Comparison of ENCODE assay signal across 8 cellular contexts in the genomic region with DNA sequence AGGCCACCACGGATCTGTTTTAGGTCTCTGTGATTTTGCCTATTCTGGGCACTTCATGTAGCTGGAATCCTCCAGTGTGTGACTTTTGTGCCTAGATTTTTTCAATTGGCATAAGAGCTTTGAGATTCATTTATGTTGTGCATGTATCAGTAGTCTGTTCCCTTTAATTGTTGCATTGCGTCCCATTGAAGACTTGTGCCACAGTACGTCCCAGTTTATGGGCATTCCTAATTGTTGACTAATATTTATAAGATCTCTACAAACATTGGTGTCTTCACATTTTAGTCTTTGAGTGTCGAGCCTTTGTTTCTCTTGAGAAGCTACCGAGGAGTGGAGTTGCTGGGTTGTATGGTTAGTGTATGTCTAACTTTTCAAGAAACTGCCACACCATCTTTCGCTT. TPM values are rescaled to one million over a fixed set of nuclear protein-coding genes. Genes with fewer than 3 reads are reported as not detected.
DNase-seq lines count a peak whose midpoint lies in the region; ATAC-seq and TF ChIP-seq lines count a peak whose summit lies in the region.

No MANE protein-coding gene starts in this region.

- H3K27me3 Mint-ChIP-seq in CD4-positive, CD25-positive, alpha-beta regulatory T cell = no peaks in the 10 kb centered on the region
- H3K27me3 Mint-ChIP-seq in IgD-negative memory B cell (peaks cover 2% of the 10 kb centered on the region), chondrocyte (ENCODE audit: low read depth) (peaks cover 9% of the 10 kb centered on the region)

- no peaks in the 10 kb centered on the region for H3K36me3 Mint-ChIP-seq in CD4-positive, CD25-positive, alpha-beta regulatory T cell
- H3K36me3 Mint-ChIP-seq in IgD-negative memory B cell (no peaks in the 10 kb centered on the region), chondrocyte (ENCODE audit: low read depth) (no peaks in the 10 kb centered on the region)

- H3K4me2 ChIP-seq in osteoblast (ENCODE audit: insufficient read depth, low read length) = peak overlapping the region; percentile 71

- no peaks in the 10 kb centered on the region for H3K36me3 ChIP-seq in CD4-positive, CD25-positive, alpha-beta regulatory T cell (ENCODE audit: control insufficient read depth, insufficient read depth, low read length)
- H3K36me3 ChIP-seq in osteoblast (ENCODE audit: insufficient read depth, low read length) = no peaks in the 10 kb centered on the region

- peak overlapping the region; percentile 10 to 82 (median 69) for H3K27ac Mint-ChIP-seq in CD4-positive, CD25-positive, alpha-beta regulatory T cell
- H3K27ac Mint-ChIP-seq in IgD-negative memory B cell = no peak overlapping the region
- H3K27ac Mint-ChIP-seq in chondrocyte (ENCODE audit: unreplicated experiment) = no peak overlapping the region

- TF ChIP-seq CTCF in chondrocyte (IDR thresholded peaks at IDR 0.05) = no peak
- TF ChIP-seq CTCF in osteoblast (IDR thresholded peaks at IDR 0.05; ENCODE audit: extremely low read depth, low read depth, low read length) = no peak

- H3K4me1 Mint-ChIP-seq in CD4-positive, CD25-positive, alpha-beta regulatory T cell = peaks cover 5 to 32% (median 18%) of the 10 kb centered on the region in 4 donors
- H3K4me1 Mint-ChIP-seq in IgD-negative memory B cell = peaks cover 10 to 13% (median 13%) of the 10 kb centered on the region in 3 donors
- H3K4me1 Mint-ChIP-seq in chondrocyte (ENCODE audit: low read depth) = peaks cover 20% of the 10 kb centered on the region

- H3K4me1 ChIP-seq in CD4-positive, CD25-positive, alpha-beta regulatory T cell (ENCODE audit: control insufficient read depth, insufficient read depth, low read length, poor library complexity, severe bottlenecking) = peaks cover 9% of the 10 kb centered on the region
- H3K4me1 ChIP-seq in osteoblast (ENCODE audit: insufficient read depth, low read length) = peaks cover 13% of the 10 kb centered on the region

- peak overlapping the region; percentile 70 to 90 (median 88) for H3K4me3 Mint-ChIP-seq in CD4-positive, CD25-positive, alpha-beta regulatory T cell
- peak overlapping the region; percentile 77 to 91 (median 90) for H3K4me3 Mint-ChIP-seq in IgD-negative memory B cell
- peak overlapping the region; percentile 67 for H3K4me3 Mint-ChIP-seq in chondrocyte (ENCODE audit: unreplicated experiment)

- no peaks in the 10 kb centered on the region for H3K9me3 ChIP-seq in CD4-positive, CD25-positive, alpha-beta regulatory T cell (ENCODE audit: control insufficient read depth in 2 of 2, low read length in 2 of 2)
- no peaks in the 10 kb centered on the region for H3K9me3 ChIP-seq in osteoblast (ENCODE audit: low read depth, low read length)

- H2AFZ ChIP-seq in osteoblast (ENCODE audit: low read length) = peak overlapping the region; percentile 64

- H3K9me3 Mint-ChIP-seq in CD4-positive, CD25-positive, alpha-beta regulatory T cell = no peaks in the 10 kb centered on the region
- no peaks in the 10 kb centered on the region for H3K9me3 Mint-ChIP-seq in IgD-negative memory B cell
- H3K9me3 Mint-ChIP-seq in chondrocyte (ENCODE audit: low read depth) = no peaks in the 10 kb centered on the region

- H3K79me2 ChIP-seq in osteoblast (ENCODE audit: insufficient read depth, low read length) = peaks cover 28% of the 10 kb centered on the region

- ATAC-seq in CD4-positive, CD25-positive, alpha-beta regulatory T cell (ENCODE audit: low read depth in 2 of 2) = no peak
- ATAC-seq in GM18861 (IDR thresholded peaks at IDR 0.05; ENCODE audit: unreplicated experiment) (no peak), HG03045 (IDR thresholded peaks at IDR 0.05; ENCODE audit: unreplicated experiment) (no peak)

- H3K27me3 ChIP-seq in CD4-positive, CD25-positive, alpha-beta regulatory T cell (ENCODE audit: control insufficient read depth, insufficient read depth, low read length) = no peaks in the 10 kb centered on the region
- no peaks in the 10 kb centered on the region for H3K27me3 ChIP-seq in osteoblast (ENCODE audit: insufficient read depth, low read length)

- DNase-seq in CD4-positive, CD25-positive, alpha-beta regulatory T cell = no peak
- DNase-seq in chondrocyte (ENCODE audit: low spot score) = no peak
- no peak for DNase-seq in osteoblast (ENCODE audit: insufficient read length, low spot score, missing footprints)
- no peak for DNase-seq in HUDEP-2 (lab: John Stamatoyannopoulos, UW; ENCODE audit: unreplicated experiment in 76 of 76)
- DNase-seq in effector CD4-positive, alpha-beta T cell = no peak

- H3K4me3 ChIP-seq in CD4-positive, CD25-positive, alpha-beta regulatory T cell (ENCODE audit: low read depth, low read length) = peak overlapping the region; percentile 47
- peak overlapping the region; percentile 75 for H3K4me3 ChIP-seq in osteoblast (ENCODE audit: insufficient read depth, low read length)

- H4K20me1 ChIP-seq in osteoblast (ENCODE audit: insufficient read depth, low read length) = peaks cover 2% of the 10 kb centered on the region

- H3K27ac ChIP-seq in CD4-positive, CD25-positive, alpha-beta regulatory T cell (ENCODE audit: insufficient read depth, low read length, poor library complexity, severe bottlenecking) = peak overlapping the region; percentile 41
- H3K27ac ChIP-seq in osteoblast (ENCODE audit: low read depth, low read length) = no peak overlapping the region

RNA-seq across cellular contexts. Expression of a gene that starts 0.7 kb away (rescaled TPM):
- 14.8 TPM for total RNA-seq in CD4-positive, CD25-positive, alpha-beta regulatory T cell
- polyA plus RNA-seq in CD4-positive, CD25-positive, alpha-beta regulatory T cell = 10 to 100 TPM; 33.0 to 40.3 (median 35.6) TPM
- polyA plus RNA-seq in IgD-negative memory B cell = 15.8 TPM
- total RNA-seq in chondrocyte (32.2 to 44.0 TPM (median 32.6 TPM) in 3 replicates), osteoblast (69.5 and 89.6 TPM in 2 replicates)

RNA-seq across cellular contexts. Expression of a gene that starts 33.9 kb away (rescaled TPM):
- 3.6 TPM for total RNA-seq in CD4-positive, CD25-positive, alpha-beta regulatory T cell
- 1 to 10 TPM; 2.1 to 4.2 (median 3.5) TPM for polyA plus RNA-seq in CD4-positive, CD25-positive, alpha-beta regulatory T cell
- 0.95 TPM for polyA plus RNA-seq in IgD-negative memory B cell
- total RNA-seq in chondrocyte = 8.7 to 10.5 TPM (median 9.6 TPM) in 3 replicates
- 4.7 and 8.0 TPM in 2 replicates for total RNA-seq in osteoblast

RNA-seq across cellular contexts. Expression of a gene that starts 34.4 kb away (rescaled TPM):
- total RNA-seq in CD4-positive, CD25-positive, alpha-beta regulatory T cell = 24.5 TPM
- polyA plus RNA-seq in CD4-positive, CD25-positive, alpha-beta regulatory T cell = 10 to 100 TPM; 48.8 to 61.7 (median 56.4) TPM
- 29.1 TPM for polyA plus RNA-seq in IgD-negative memory B cell
- 23.7 to 33.1 TPM (median 26.0 TPM) in 3 replicates for total RNA-seq in chondrocyte
- 25.0 and 26.8 TPM in 2 replicates for total RNA-seq in osteoblast

RNA-seq across cellular contexts. Expression of a gene that starts 54.0 kb away (rescaled TPM):
- 9.8 TPM for total RNA-seq in CD4-positive, CD25-positive, alpha-beta regulatory T cell
- 1 to 10 TPM in 3 of 4 donors, under 1 TPM in 1; 0.96 to 4.0 (median 2.9) TPM for polyA plus RNA-seq in CD4-positive, CD25-positive, alpha-beta regulatory T cell
- polyA plus RNA-seq in IgD-negative memory B cell = 0.34 TPM
- total RNA-seq in chondrocyte (0.10 to 0.39 TPM in 2 of 3 replicates, not detected in the other), osteoblast (under 0.01 TPM in 2 replicates)

Comparison
In these comparisons a context has a peak if more than half of its experiments do, and no peak if none do; other contexts are left out.
1. H3K27ac Mint-ChIP-seq: peak in CD4-positive, CD25-positive, alpha-beta regulatory T cell (3 of 3); none in IgD-negative memory B cell (0 of 3) and chondrocyte (single experiment).
2. Peak in every context shown above with its lines, with median percentiles within 50 percentile points of each other: H3K4me3 Mint-ChIP-seq.